21 cellular contexts compared by ENCODE assay signal in the genomic region with DNA sequence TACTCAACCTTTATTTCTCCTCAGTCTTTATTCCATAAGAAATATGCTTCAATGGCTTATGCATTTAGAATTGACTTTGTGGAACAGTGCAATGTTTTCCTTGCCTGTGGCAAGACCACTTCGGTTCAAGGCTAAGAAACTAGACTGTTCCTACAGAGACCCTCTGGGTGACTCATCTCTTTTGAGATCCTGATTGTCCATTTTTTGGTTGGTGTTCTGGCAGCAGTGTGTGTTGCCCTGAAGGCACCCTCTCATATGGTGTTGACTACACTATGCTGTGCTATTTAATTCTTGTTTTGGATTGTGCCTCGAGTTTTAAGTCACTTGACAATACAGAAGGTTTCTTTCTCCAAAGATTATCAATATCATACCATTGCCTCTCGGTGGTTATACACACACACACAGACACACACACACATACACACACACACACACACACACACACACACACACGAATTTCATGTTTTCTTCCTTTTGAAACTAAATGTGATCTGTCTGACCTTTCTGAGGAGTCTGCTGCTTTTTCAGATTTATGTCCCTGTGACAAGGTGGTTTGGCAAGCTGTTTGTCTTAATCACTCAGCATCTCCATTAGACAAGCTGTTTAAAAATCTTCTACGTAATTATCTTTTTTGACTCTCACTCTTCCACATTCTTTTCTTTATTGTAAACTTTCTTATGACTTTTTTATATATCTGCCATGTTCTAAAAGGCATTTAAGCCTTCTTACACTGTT.
DNase-seq lines count a peak whose midpoint lies in the region; ATAC-seq, FAIRE-seq and TF ChIP-seq lines count a peak whose summit lies in the region.
"Had no signal": no experiment of that assay in that cellular context is flagged by ENCODE, and none has a peak within 500 bp of the region (broad histone marks: within the 10 kb centered on the region; RNA-seq: fewer than 3 reads in every experiment).

No MANE protein-coding gene starts in this region.

- WGBS in HepG2 (ENCODE audit: low lambda C conversion rate): 92% methylated on average over 5 of the region's 5 CpGs
- 86% methylated on average over 5 of the region's 5 CpGs for WGBS in right lobe of liver (ENCODE audit: insufficient coverage, low coverage, low lambda C conversion rate, missing lambda C conversion rate)
- WGBS in GM12878 (ENCODE audit: insufficient coverage, insufficient replicate concordance, low lambda C conversion rate, missing lambda C conversion rate): 67% methylated on average over 5 of the region's 5 CpGs

- in situ Hi-C loops in HepG2 (cut with HindIII; ENCODE audit: extremely low pct_ligation_motif_present, low pct_unique_long_range_greater_than_20kb) (no loop called here), GM12878 (cut with MboI) (no loop called here)

- no peak overlapping the region for H3K4me2 ChIP-seq in HepG2 (ENCODE audit: low read depth, low read length)
- H3K4me2 ChIP-seq in GM12878 (ENCODE audit: control insufficient read depth, insufficient read depth): no peak overlapping the region

- no TSS peak for BruUV-seq in HepG2 (replicated peaks; lab: Mats Ljungman, UMichigan)
- BruUV-seq in GM12878 (replicated peaks; lab: Mats Ljungman, UMichigan): no TSS peak

- no peak for TF ChIP-seq CTCF in HepG2 (CRISPR knock-in tag; IDR thresholded peaks at IDR 0.05)
- no peak for TF ChIP-seq CTCF in right lobe of liver (IDR thresholded peaks at IDR 0.05)
- no peak for TF ChIP-seq CTCF in GM12878 (IDR thresholded peaks at IDR 0.05 in 2 of 3, conservative IDR thresholded peaks at IDR 0.05 in 1 of 3; ENCODE audit: control insufficient read depth in 2 of 3, extremely low read depth in 1 of 3, insufficient read depth in 1 of 3, low read depth in 3 of 3, low read length in 3 of 3)

- RAD21 ChIA-PET in GM12878 (lab: Charles Lee; ENCODE audit: unreplicated experiment): no interaction called here

- H2AFZ ChIP-seq in HepG2 (ENCODE audit: low read length) (no peak overlapping the region), GM12878 (ENCODE audit: control insufficient read depth, low read depth, low read length) (no peak overlapping the region)

- H3K9me3 ChIP-seq in HepG2 (ENCODE audit: low read length): no peaks in the 10 kb centered on the region
- no peaks in the 10 kb centered on the region for H3K9me3 ChIP-seq in right lobe of liver
- no peaks in the 10 kb centered on the region for H3K9me3 ChIP-seq in GM12878 (replicated peaks; ENCODE audit: control insufficient read depth, insufficient read depth, low read length)
- H3K9me3 ChIP-seq: esophagus muscularis mucosa, pancreas, thyroid gland had no signal

- no peaks in the 10 kb centered on the region for H3K79me2 ChIP-seq in HepG2 (ENCODE audit: insufficient read depth, low read length)
- no peaks in the 10 kb centered on the region for H3K79me2 ChIP-seq in GM12878 (ENCODE audit: control insufficient read depth, insufficient read depth, low read length)

- DNase-seq in HepG2 (ENCODE audit: low spot score) (no peak), right lobe of liver (no peak), GM12878 (ENCODE audit: low read depth, low spot score) (no peak), foreskin melanocyte (peak; percentile 89), COLO668 (lab: John Stamatoyannopoulos, UW; ENCODE audit: unreplicated experiment) (no peak), cerebellum (ENCODE audit: low spot score) (no peak)
- no peak for DNase-seq in activated naive CD4-positive, alpha-beta T cell treated with anti-CD3 and anti-CD28 coated beads, Interleukin-2, amount 50 U/mL, for 16 hours
- DNase-seq: 8988T; activated CD4-positive, alpha-beta T cell treated with anti-CD3 and anti-CD28 coated beads for 1 hour; activated CD8-positive, alpha-beta memory T cell treated with anti-CD3 and anti-CD28 coated beads, Interleukin-2, amount 50 U/mL, for 48 hours; DMS79; NCI-H146; NCI-H226; pancreas; SHP77 treated with DMSO at 0.1 percent for 48 hours; T-helper 9 cell; thyroid gland had no signal

- FAIRE-seq in HepG2 (lab: Jason Lieb, UNC): no peak
- FAIRE-seq in GM12878 (lab: Jason Lieb, UNC): peak; percentile 47
- FAIRE-seq: pancreas had no signal

- no peak for TF ChIP-seq RAD21 in HepG2 (CRISPR knock-in tag; IDR thresholded peaks at IDR 0.05)
- TF ChIP-seq RAD21 in GM12878 (IDR thresholded peaks at IDR 0.05; ENCODE audit: insufficient read depth, low read depth, low read length): no peak

- H3K9ac ChIP-seq in HepG2 (ENCODE audit: insufficient read depth, low read depth, low read length) (no peak overlapping the region), GM12878 (ENCODE audit: control insufficient read depth, insufficient read depth, low read length) (no peak overlapping the region)

- TF ChIP-seq POLR2A in HepG2 (IDR thresholded peaks at IDR 0.05; ENCODE audit: insufficient read depth in 1 of 2, low read depth in 2 of 2, low read length in 2 of 2) (no peak), right lobe of liver (IDR thresholded peaks at IDR 0.05) (no peak), GM12878 (IDR thresholded peaks at IDR 0.05; ENCODE audit: low read depth, low read length) (no peak)

- CTCF ChIA-PET in HepG2 (lab: Yijun Ruan, JAX; ENCODE audit: low intra/inter-chr PET ratio, low total read pairs): no interaction called here
- CTCF ChIA-PET in GM12878 (lab: Yijun Ruan, JAX): no interaction called here

- H3K4me1 ChIP-seq in HepG2 (ENCODE audit: insufficient read depth, low read length): peaks cover 66% of the 10 kb centered on the region
- peaks cover 0 to 3% (median 0%) of the 10 kb centered on the region in 4 donors for H3K4me1 ChIP-seq in right lobe of liver
- no peaks in the 10 kb centered on the region for H3K4me1 ChIP-seq in GM12878 (ENCODE audit: control insufficient read depth, insufficient read depth, low read length)
- H3K4me1 ChIP-seq: esophagus muscularis mucosa, thyroid gland had no signal

- no peaks in the 10 kb centered on the region for H4K20me1 ChIP-seq in HepG2 (ENCODE audit: insufficient read depth, low read length)
- no peaks in the 10 kb centered on the region for H4K20me1 ChIP-seq in GM12878 (ENCODE audit: control insufficient read depth, insufficient read depth)

- no peak overlapping the region for H3K4me3 ChIP-seq in HepG2 (replicated peaks in 1 of 3; ENCODE audit: insufficient read depth in 1 of 3, low read depth in 2 of 3, low read length in 3 of 3)
- no peak overlapping the region for H3K4me3 ChIP-seq in right lobe of liver
- no peak overlapping the region for H3K4me3 ChIP-seq in GM12878
- H3K4me3 ChIP-seq: esophagus muscularis mucosa, pancreas, skin epidermis, thyroid gland had no signal

- intact Hi-C loops in HepG2 (cut with micrococcal nuclease; ENCODE audit: unreplicated experiment): loop anchor here (10.0 kb wide), 1 partner anchor 81 kb away; no protein-coding TSS in a partner anchor
- intact Hi-C loops in right lobe of liver (cut with DNase I): no loop called here
- intact Hi-C loops in GM12878 (cut with micrococcal nuclease; ENCODE audit: unreplicated experiment): no loop called here

- ATAC-seq in HepG2 (no peak), right lobe of liver (no peak), GM12878 (no peak), HG02610 (IDR thresholded peaks at IDR 0.05; ENCODE audit: unreplicated experiment) (no peak)
- ATAC-seq: left lobe of liver, pancreas had no signal

- H3K27me3 ChIP-seq in HepG2 (ENCODE audit: control insufficient read depth in 1 of 2, insufficient read depth in 2 of 2, low read length in 2 of 2) (no peaks in the 10 kb centered on the region), right lobe of liver (no peaks in the 10 kb centered on the region), GM12878 (replicated peaks in 1 of 2; ENCODE audit: control insufficient read depth in 2 of 2, insufficient read depth in 2 of 2, low read length in 1 of 2) (no peaks in the 10 kb centered on the region)
- H3K27me3 ChIP-seq: esophagus muscularis mucosa, pancreas, thyroid gland had no signal

- H3K27ac ChIP-seq in HepG2 (ENCODE audit: extremely low read length, insufficient read depth, low read length): no peak overlapping the region
- H3K27ac ChIP-seq in right lobe of liver: no peak overlapping the region
- no peak overlapping the region for H3K27ac ChIP-seq in GM12878 (ENCODE audit: control insufficient read depth, insufficient read depth)
- H3K27ac ChIP-seq: esophagus muscularis mucosa, pancreas, skin epidermis, thyroid gland had no signal

- SMC1A ChIA-PET in GM12878 (lab: Charles Lee; ENCODE audit: uncharacterized antibody, unreplicated experiment): interaction anchor here (0.6 kb wide), 1 partner anchor 26 kb away, joined by 3 read pairs; no protein-coding TSS in a partner anchor

- POLR2A ChIA-PET in HepG2 (lab: Yijun Ruan, JAX) (no interaction called here), GM12878 (lab: Charles Lee) (no interaction called here)

- TF ChIP-seq EP300 in HepG2 (IDR thresholded peaks at IDR 0.05; ENCODE audit: low read depth in 2 of 2, low read length in 2 of 2) (no peak), HepG2 (CRISPR knock-in tag; IDR thresholded peaks at IDR 0.05; ENCODE audit: borderline replicate concordance) (no peak), GM12878 (IDR thresholded peaks at IDR 0.05; ENCODE audit: borderline replicate concordance in 1 of 2, control insufficient read depth in 1 of 2, low read depth in 2 of 2, low read length in 2 of 2) (no peak)

- H3K36me3 ChIP-seq in HepG2 (replicated peaks in 1 of 2; ENCODE audit: control insufficient read depth in 1 of 2, insufficient read depth in 2 of 2, low read length in 2 of 2): no peaks in the 10 kb centered on the region
- no peaks in the 10 kb centered on the region for H3K36me3 ChIP-seq in right lobe of liver
- no peaks in the 10 kb centered on the region for H3K36me3 ChIP-seq in GM12878 (ENCODE audit: control insufficient read depth in 2 of 2, insufficient read depth in 2 of 2, low read length in 1 of 2)
- H3K36me3 ChIP-seq: esophagus muscularis mucosa, pancreas, thyroid gland had no signal

TF ChIP-seq in HepG2, 621 proteins besides CTCF, POLR2A, EP300 and RAD21 (continues in another document):
- TF ChIP-seq ZKSCAN8 (CRISPR knock-in tag; IDR thresholded peaks at IDR 0.05; ENCODE audit: borderline replicate concordance) (no peak), ZNF354B (CRISPR knock-in tag; IDR thresholded peaks at IDR 0.05) (no peak)

TF ChIP-seq in GM12878, 131 proteins besides CTCF, POLR2A, EP300 and RAD21 (continues in another document):
- TF ChIP-seq BCL11A (IDR thresholded peaks at IDR 0.05; ENCODE audit: low read depth, low read length) (no peak), ZZZ3 (IDR thresholded peaks at IDR 0.05; ENCODE audit: control insufficient read depth, insufficient read length, low read depth) (no peak), NFIC (IDR thresholded peaks at IDR 0.05; ENCODE audit: low read depth, low read length) (no peak), BMI1 (IDR thresholded peaks at IDR 0.05; ENCODE audit: borderline replicate concordance) (no peak), HCFC1 (IDR thresholded peaks at IDR 0.05; ENCODE audit: low read length) (no peak), NFYA (IDR thresholded peaks at IDR 0.05; ENCODE audit: borderline replicate concordance, low read depth, low read length) (no peak), RB1 (IDR thresholded peaks at IDR 0.05; ENCODE audit: borderline replicate concordance) (no peak)
- TF ChIP-seq, protein P1, sequence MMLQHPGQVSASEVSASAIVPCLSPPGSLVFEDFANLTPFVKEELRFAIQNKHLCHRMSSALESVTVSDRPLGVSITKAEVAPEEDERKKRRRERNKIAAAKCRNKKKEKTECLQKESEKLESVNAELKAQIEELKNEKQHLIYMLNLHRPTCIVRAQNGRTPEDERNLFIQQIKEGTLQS (IDR thresholded peaks at IDR 0.05; ENCODE audit: borderline replicate concordance, extremely low read depth, low read depth, low read length): no peak
